Comparison of ENCODE assay signal across 8 cellular contexts in genomic region chr2:70086278-70086837, GRCh38.
DNase-seq lines count a peak whose midpoint lies in the region; ATAC-seq and TF ChIP-seq lines count a peak whose summit lies in the region.

No MANE protein-coding gene starts in this region.

- H3K4me3 ChIP-seq in GM12865 (ENCODE audit: low read depth, low read length): peak overlapping the region; percentile 86
- peak overlapping the region; percentile 40 for H3K4me3 ChIP-seq in retinal pigment epithelial cell (ENCODE audit: low read length)

- DNase-seq in GM12865 (ENCODE audit: low read depth): peak; percentile 92
- DNase-seq in NCI-H1417 (lab: John Stamatoyannopoulos, UW): peak; percentile 88 to 97 (median 97)
- peak; percentile 79 for DNase-seq in T1000 (lab: John Stamatoyannopoulos, UW)
- peak; percentile 83 for DNase-seq in astrocyte of the hippocampus (ENCODE audit: low read depth, low spot score)
- peak; percentile 22 to 95 (median 70) for DNase-seq in hypothalamus (lab: John Stamatoyannopoulos, UW)
- no peak for DNase-seq in retinal pigment epithelial cell (ENCODE audit: low read depth)
- no peak for DNase-seq in 8988T

- TF ChIP-seq CTCF in GM12865 (IDR thresholded peaks at IDR 0.05; ENCODE audit: insufficient read depth, low read depth, low read length, missing control alignments) (no peak), retinal pigment epithelial cell (conservative IDR thresholded peaks at IDR 0.05; ENCODE audit: low read depth, low read length) (no peak)

- ATAC-seq in HG02678 (IDR thresholded peaks at IDR 0.05; ENCODE audit: unreplicated experiment): peak; percentile 46

Comparison
In these comparisons a context has a peak if more than half of its experiments do, and no peak if none do; other contexts are left out.
1. DNase-seq: peak in GM12865 (single experiment), NCI-H1417 (3 of 3), T1000 (single experiment), astrocyte of the hippocampus (single experiment) and hypothalamus (51 of 51); none in retinal pigment epithelial cell (single experiment) and 8988T (single experiment).